Comparison of ENCODE assay signal across 24 cellular contexts in the genomic region with DNA sequence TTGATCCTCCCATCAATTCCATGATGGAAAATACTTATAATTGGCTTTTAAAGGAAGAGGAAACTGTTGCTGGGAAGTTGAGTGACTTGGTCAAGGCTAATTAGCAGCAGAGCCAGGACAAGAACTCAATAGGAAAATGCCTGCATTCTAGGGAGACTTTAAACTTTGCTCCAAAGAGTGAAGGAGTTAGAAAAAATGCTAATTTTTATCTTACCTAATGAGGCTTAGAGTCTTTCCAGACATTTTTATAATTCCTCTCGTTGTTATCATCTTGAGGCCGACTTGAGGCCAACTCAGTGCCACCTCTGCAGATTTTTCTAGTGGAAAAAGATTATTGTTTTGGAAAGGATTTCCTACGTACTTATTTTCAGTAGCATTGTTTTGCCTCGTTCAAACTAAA.
"Had no signal": no experiment of that assay in that cellular context is flagged by ENCODE, and none has a peak within 500 bp of the region (broad histone marks: within the 10 kb centered on the region; RNA-seq: fewer than 3 reads in every experiment).

No MANE protein-coding gene starts in this region.

- H3K27me3 ChIP-seq: neutrophil, ovary, spleen, tibial nerve, uterus had no signal

- DNase-seq: hippocampal formation; kidney glomerular epithelial cell; left cardiac atrium; lower lobe of right lung; mammary epithelial cell; mesenchymal stem cell; naive thymus-derived CD8-positive, alpha-beta T cell; occipital lobe; ovary; right cardiac atrium; spleen; stimulated activated CD4-positive, alpha-beta T cell treated with anti-CD3 and anti-CD28 coated beads, Interleukin-4, amount 100 ng/mL, for 4 hours; stimulated activated CD8-positive, alpha-beta memory T cell treated with anti-CD3 and anti-CD28 coated beads, Interleukin-4, amount 100 ng/mL, for 48 hours; stimulated activated naive CD4-positive, alpha-beta T cell treated with Interleukin-2 at 50 U/mL for 16 hours; stimulated activated naive CD8-positive, alpha-beta T cell treated with anti-CD3 and anti-CD28 coated beads, Interleukin-15, amount 100 ng/mL, for 72 hours; substantia nigra; uterus had no signal

- H3K36me3 ChIP-seq: lower lobe of right lung, neutrophil, ovary, spleen, tibial nerve, uterus had no signal

- H3K9me3 ChIP-seq: lower lobe of right lung, neutrophil, ovary, spleen, tibial nerve, uterus had no signal

- H3K4me1 ChIP-seq: lower lobe of right lung, spleen, uterus had no signal

- FAIRE-seq: keratinocyte had no signal

- ATAC-seq: left cardiac atrium; left lobe of liver; lower lobe of right lung; naive thymus-derived CD8-positive, alpha-beta T cell; right cardiac atrium; sciatic nerve; stimulated activated memory B cell treated with anti-CD40 and anti-IgM and Interleukin-4, amounts not matched to agents 10 μg/mL and 1 μg/mL and 100 μg/mL, for 72 hours; stimulated activated naive CD8-positive, alpha-beta T cell treated with anti-CD3 and anti-CD28 coated beads, Interleukin-15, amount 100 ng/mL, for 72 hours had no signal

- H3K27ac ChIP-seq: lower lobe of right lung, neutrophil, ovary, skin epidermis, spleen, tibial nerve, uterus had no signal

- H3K4me3 ChIP-seq: lower lobe of right lung, ovary, skin epidermis, spleen, tibial nerve, uterus had no signal
